In genomic region chr2:189076572-189076971, GRCh38 we compare ENCODE assay signal across 20 cellular contexts.
A peak's percentile ranks its signal among the peaks of the same experiment; 100 is the strongest.
DNase-seq lines count a peak whose midpoint lies in the region; ATAC-seq, FAIRE-seq and TF ChIP-seq lines count a peak whose summit lies in the region.
"Had no signal": no experiment of that assay in that cellular context is flagged by ENCODE, and none has a peak within 500 bp of the region (broad histone marks: within the 10 kb centered on the region; RNA-seq: fewer than 3 reads in every experiment).

No MANE protein-coding gene starts in this region.

- H3K9me3 ChIP-seq in breast epithelium (no peaks in the 10 kb centered on the region), left lung (no peaks in the 10 kb centered on the region), aorta (ENCODE audit: control insufficient read depth, low read length) (no peaks in the 10 kb centered on the region), uterus (no peaks in the 10 kb centered on the region)
- H3K9me3 ChIP-seq: heart left ventricle had no signal

- no peaks in the 10 kb centered on the region for H3K9me3 Mint-ChIP-seq in MCF 10A (ENCODE audit: unreplicated experiment)
- H3K9me3 Mint-ChIP-seq: activated naive CD8-positive, alpha-beta T cell treated with anti-CD3 and anti-CD28 coated beads, Interleukin-2, amount 10 ng/mL, durations not matched to agents 7 days and 5 days; activated T-cell treated with anti-CD3 and anti-CD28 coated beads, Interleukin-2, amount 50 U/mL, for 72 hours; CD4-positive, CD25-positive, alpha-beta regulatory T cell had no signal

- H3K36me3 Mint-ChIP-seq in MCF 10A (ENCODE audit: insufficient read depth, unreplicated experiment): no peaks in the 10 kb centered on the region
- H3K36me3 Mint-ChIP-seq: activated naive CD8-positive, alpha-beta T cell treated with anti-CD3 and anti-CD28 coated beads, Interleukin-2, amount 10 ng/mL, durations not matched to agents 7 days and 5 days; CD4-positive, CD25-positive, alpha-beta regulatory T cell had no signal

- no peaks in the 10 kb centered on the region for H3K4me1 Mint-ChIP-seq in MCF 10A (ENCODE audit: insufficient read depth, unreplicated experiment)
- H3K4me1 Mint-ChIP-seq: activated naive CD8-positive, alpha-beta T cell treated with anti-CD3 and anti-CD28 coated beads, Interleukin-2, amount 10 ng/mL, durations not matched to agents 7 days and 5 days; CD4-positive, CD25-positive, alpha-beta regulatory T cell had no signal

- no peak overlapping the region for H3K27ac Mint-ChIP-seq in MCF 10A (ENCODE audit: low read depth, unreplicated experiment)
- H3K27ac Mint-ChIP-seq: activated naive CD8-positive, alpha-beta T cell treated with anti-CD3 and anti-CD28 coated beads, Interleukin-2, amount 10 ng/mL, durations not matched to agents 7 days and 5 days; activated T-cell treated with anti-CD3 and anti-CD28 coated beads, Interleukin-2, amount 50 U/mL, for 72 hours; CD4-positive, CD25-positive, alpha-beta regulatory T cell had no signal

- ATAC-seq in left lung (peak; percentile 30), aorta (ENCODE audit: low FRiP score) (peak; percentile 54), GM21576 (IDR thresholded peaks at IDR 0.05; ENCODE audit: unreplicated experiment) (no peak)
- ATAC-seq: activated T-cell treated with anti-CD3 and anti-CD28 coated beads, Interleukin-2, amount 50 U/mL, for 72 hours; HCT116 had no signal

- intact Hi-C loops in MCF 10A (cut with micrococcal nuclease): no loop called here
- intact Hi-C loops in breast epithelium (cut with DNase I; ENCODE audit: low total_unique reads): no loop called here
- intact Hi-C loops in left lung (cut with DNase I): no loop called here
- intact Hi-C loops in aorta (cut with DNase I): loop anchor here in 1 of 2 donors (10.0 kb wide), 1 partner anchor 552 kb away; no protein-coding TSS in a partner anchor
- intact Hi-C loops in uterus (cut with DNase I; ENCODE audit: low total_unique reads): no loop called here

- DNase-seq in MCF 10A (ENCODE audit: unreplicated experiment): peak; percentile 42
- no peak for DNase-seq in breast epithelium (ENCODE audit: low spot score in 2 of 2)
- DNase-seq in bronchial epithelial cell (ENCODE audit: low read depth): peak; percentile 4
- no peak for DNase-seq in left lung
- peak; percentile 47 to 50 for DNase-seq in aorta
- no peak for DNase-seq in D341Med (ENCODE audit: low spot score)
- no peak for DNase-seq in uterus
- DNase-seq: activated naive CD8-positive, alpha-beta T cell treated with anti-CD3 and anti-CD28 coated beads, Interleukin-2, amount 10 ng/mL, durations not matched to agents 7 days and 5 days; activated T-cell treated with anti-CD3 and anti-CD28 coated beads, Interleukin-2, amount 50 U/mL, for 72 hours; CD4-positive, CD25-positive, alpha-beta regulatory T cell; MV-4-11; NCI-H2029 treated with DMSO at 0.1 percent for 48 hours; NCI-H526 had no signal

- H3K27me3 ChIP-seq in breast epithelium: no peaks in the 10 kb centered on the region
- H3K27me3 ChIP-seq in bronchial epithelial cell (ENCODE audit: control insufficient read depth, insufficient read depth, low read length): no peaks in the 10 kb centered on the region
- H3K27me3 ChIP-seq in left lung: no peaks in the 10 kb centered on the region
- H3K27me3 ChIP-seq in aorta (ENCODE audit: control insufficient read depth in 1 of 2, insufficient read depth in 2 of 2, low read length in 1 of 2): no peaks in the 10 kb centered on the region
- H3K27me3 ChIP-seq in uterus: no peaks in the 10 kb centered on the region
- H3K27me3 ChIP-seq: heart left ventricle had no signal

- H3K4me1 ChIP-seq in breast epithelium (no peaks in the 10 kb centered on the region), left lung (no peaks in the 10 kb centered on the region), aorta (ENCODE audit: control insufficient read depth in 1 of 2, insufficient read depth in 2 of 2, low read length in 2 of 2) (no peaks in the 10 kb centered on the region), uterus (no peaks in the 10 kb centered on the region)
- H3K4me1 ChIP-seq: heart left ventricle had no signal

- CTCF ChIA-PET in MCF 10A (lab: Yijun Ruan, JAX): interaction anchor here (0.6 kb wide), 1 partner anchor 20 kb away, joined by 3 read pairs; no protein-coding TSS in a partner anchor

- H3K27ac ChIP-seq in breast epithelium (no peak overlapping the region), left lung (no peak overlapping the region), aorta (ENCODE audit: low read depth in 1 of 2, low read length in 2 of 2) (no peak overlapping the region), uterus (no peak overlapping the region)
- H3K27ac ChIP-seq: 22Rv1, heart left ventricle had no signal

- POLR2A ChIA-PET in MCF 10A (lab: Yijun Ruan, JAX): interaction anchor here (0.9 kb wide), 1 partner anchor 9 kb away, joined by 4 read pairs; no protein-coding TSS in a partner anchor

- FAIRE-seq in bronchial epithelial cell (lab: Jason Lieb, UNC): no peak
- FAIRE-seq: colon, GM12891 had no signal

- no TSS peak for BruUV-seq in MCF 10A (replicated peaks; lab: Mats Ljungman, UMichigan)

- H3K4me3 Mint-ChIP-seq in MCF 10A (ENCODE audit: unreplicated experiment): no peak overlapping the region
- H3K4me3 Mint-ChIP-seq: activated naive CD8-positive, alpha-beta T cell treated with anti-CD3 and anti-CD28 coated beads, Interleukin-2, amount 10 ng/mL, durations not matched to agents 7 days and 5 days; activated T-cell treated with anti-CD3 and anti-CD28 coated beads, Interleukin-2, amount 50 U/mL, for 72 hours; CD4-positive, CD25-positive, alpha-beta regulatory T cell had no signal

- 41 to 60% methylated on average over 3 of the region's 3 CpGs for WGBS in aorta, 2 donors

- TF ChIP-seq POLR2A in breast epithelium (IDR thresholded peaks at IDR 0.05) (no peak), uterus (IDR thresholded peaks at IDR 0.05) (no peak)

- no peaks in the 10 kb centered on the region for H3K27me3 Mint-ChIP-seq in MCF 10A (ENCODE audit: insufficient read depth, unreplicated experiment)
- H3K27me3 Mint-ChIP-seq: activated naive CD8-positive, alpha-beta T cell treated with anti-CD3 and anti-CD28 coated beads, Interleukin-2, amount 10 ng/mL, durations not matched to agents 7 days and 5 days; CD4-positive, CD25-positive, alpha-beta regulatory T cell had no signal

- H3K4me3 ChIP-seq in breast epithelium (no peak overlapping the region), bronchial epithelial cell (ENCODE audit: low read depth, low read length) (no peak overlapping the region), left lung (no peak overlapping the region), aorta (ENCODE audit: low read length in 2 of 2) (no peak overlapping the region), uterus (no peak overlapping the region)
- H3K4me3 ChIP-seq: heart left ventricle, SK-N-MC had no signal

- TF ChIP-seq CTCF in MCF 10A (IDR thresholded peaks at IDR 0.05; ENCODE audit: unreplicated experiment) (no peak), breast epithelium (IDR thresholded peaks at IDR 0.05) (no peak), bronchial epithelial cell (IDR thresholded peaks at IDR 0.05; ENCODE audit: insufficient read depth, low read length, severe bottlenecking) (no peak), left lung (IDR thresholded peaks at IDR 0.05) (no peak), uterus (IDR thresholded peaks at IDR 0.05) (no peak)

- H3K36me3 ChIP-seq in breast epithelium (no peaks in the 10 kb centered on the region), bronchial epithelial cell (ENCODE audit: control insufficient read depth, insufficient read depth, low read length) (no peaks in the 10 kb centered on the region), left lung (no peaks in the 10 kb centered on the region), aorta (ENCODE audit: control insufficient read depth in 1 of 2, insufficient read depth in 2 of 2, low read length in 1 of 2) (peaks cover 4 to 5% of the 10 kb centered on the region in 2 donors), uterus (no peaks in the 10 kb centered on the region)

Comparison
In these comparisons a context has a peak if more than half of its experiments do, and no peak if none do; other contexts are left out.
1. DNase-seq: peak in MCF 10A (single experiment), bronchial epithelial cell (single experiment) and aorta (2 of 2); none in breast epithelium (0 of 2), left lung (0 of 2), D341Med (single experiment) and uterus (0 of 2).